In the genomic region with DNA sequence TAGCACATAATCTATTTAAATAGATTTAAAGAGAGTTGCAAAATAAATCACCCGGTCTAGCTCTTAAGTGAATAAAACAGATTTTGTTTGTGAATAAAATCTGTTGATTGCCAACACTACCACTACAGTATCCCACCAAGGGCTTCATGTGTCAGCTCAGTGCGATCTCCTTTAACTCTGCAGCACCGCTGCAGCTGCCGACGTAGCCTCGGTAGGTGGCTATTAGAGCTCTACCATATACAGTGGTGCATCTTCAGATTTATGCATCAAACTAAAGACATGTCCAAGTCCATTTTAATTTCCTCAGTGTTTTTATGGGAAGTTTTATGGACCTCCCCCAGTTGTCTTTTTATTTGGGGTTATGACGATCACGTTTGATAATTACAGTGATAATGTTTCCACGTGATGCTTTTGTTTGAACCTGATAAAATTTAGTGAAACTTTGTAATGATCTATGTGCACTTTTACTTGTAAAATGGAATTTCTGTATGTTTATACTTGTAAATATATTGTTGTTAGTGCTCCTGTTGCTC, we compare ENCODE assay signal across 21 cellular contexts. TPM values are rescaled to one million over a fixed set of nuclear protein-coding genes. Genes with fewer than 3 reads are reported as not detected.
"Had no signal": no experiment of that assay in that cellular context is flagged by ENCODE, and none has a peak within 500 bp of the region (broad histone marks: within the 10 kb centered on the region; RNA-seq: fewer than 3 reads in every experiment).

No MANE protein-coding gene starts in this region.

- DNase-seq: activated CD4-positive, alpha-beta T cell treated with anti-CD3 and anti-CD28 coated beads for 1 hour; activated CD4-positive, alpha-beta T cell treated with anti-CD3 and anti-CD28 coated beads, Interleukin-2, amount 50 U/mL, for 4 hours; activated naive CD4-positive, alpha-beta T cell; activated naive CD8-positive, alpha-beta T cell treated with anti-CD3 and anti-CD28 coated beads, Interleukin-2, amount 10 ng/mL, durations not matched to agents 7 days and 5 days; activated T-cell treated with anti-CD3 and anti-CD28 coated beads for 4 hours; anterior cingulate cortex; cerebellar nuclear complex; hippocampal formation; mesendoderm; right cardiac atrium; stimulated activated naive CD8-positive, alpha-beta T cell treated with anti-CD3 and anti-CD28 coated beads, Interleukin-15, Interleukin-2, amounts not matched to agents 100 U/mL and 50 U/mL, for 24 hours; T-cell; T-helper 9 cell; upper lobe of right lung had no signal

- H3K9me3 ChIP-seq: suprapubic skin had no signal

- ATAC-seq: natural killer cell treated with Interleukin-12 subunit alpha and Interleukin-12 subunit beta and Interleukin-15 and Interleukin-18, amount 100 ng/mL, for 72 hours; stimulated activated naive CD8-positive, alpha-beta T cell treated with anti-CD3 and anti-CD28 coated beads, Interleukin-15, Interleukin-2, amounts not matched to agents 100 U/mL and 50 U/mL, for 24 hours; T-cell had no signal

- H3K4me3 ChIP-seq: smooth muscle cell, suprapubic skin, upper lobe of right lung had no signal

- H3K36me3 ChIP-seq: suprapubic skin, upper lobe of right lung had no signal

- H3K27me3 ChIP-seq: suprapubic skin, upper lobe of right lung had no signal

- H3K27ac ChIP-seq: epithelial cell of prostate, upper lobe of right lung had no signal

- H3K4me1 ChIP-seq: suprapubic skin had no signal

RNA-seq across cellular contexts. Expression of a gene that starts 29.7 kb away (rescaled TPM):
- total RNA-seq: activated naive CD8-positive, alpha-beta T cell treated with anti-CD3 and anti-CD28 coated beads, Interleukin-2, amount 10 ng/mL, durations not matched to agents 7 days and 5 days; dermis microvascular lymphatic vessel endothelial cell; liver; natural killer cell treated with Interleukin-12 subunit alpha and Interleukin-12 subunit beta and Interleukin-15 and Interleukin-18, amount 100 ng/mL, for 72 hours; posterior vena cava; right cardiac atrium; smooth muscle cell; suprapubic skin; T-cell; upper lobe of right lung had no signal
